ENCODE assay signal across 9 cellular contexts in the genomic region with DNA sequence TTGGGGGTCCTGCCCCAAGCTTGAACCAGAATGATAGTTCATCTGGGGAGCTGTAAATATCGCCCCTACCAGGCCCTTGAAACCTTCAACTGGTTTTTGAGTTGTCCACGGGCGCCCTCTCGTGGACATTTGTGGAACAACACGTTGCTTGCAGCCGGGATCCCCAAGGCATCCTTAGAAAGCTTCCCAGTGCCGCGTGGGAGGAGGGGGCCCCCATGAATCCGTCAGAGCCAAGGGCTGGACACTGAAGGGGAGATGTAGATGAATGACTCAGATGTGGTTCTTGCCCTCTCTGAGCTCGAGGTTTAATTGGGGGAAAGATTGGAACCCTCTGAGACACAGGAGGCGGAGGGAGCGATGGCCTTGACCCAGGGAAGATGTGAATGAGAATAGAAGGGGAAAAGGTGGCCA. TPM values are rescaled to one million over a fixed set of nuclear protein-coding genes. Genes with fewer than 3 reads are reported as not detected.
DNase-seq lines count a peak whose midpoint lies in the region; ATAC-seq and TF ChIP-seq lines count a peak whose summit lies in the region.
"Had no signal": no experiment of that assay in that cellular context is flagged by ENCODE, and none has a peak within 500 bp of the region (broad histone marks: within the 10 kb centered on the region; RNA-seq: fewer than 3 reads in every experiment).

No MANE protein-coding gene starts in this region.

- POLR2A ChIA-PET in activated B cell treated with CpG ODN at 0.5 μM for 24 hours (lab: Charles Lee): no interaction called here

- BruUV-seq in mammary epithelial cell (replicated peaks; lab: Mats Ljungman, UMichigan): no TSS peak

- peaks cover 3% of the 10 kb centered on the region for H3K27me3 Mint-ChIP-seq in activated B cell treated with CpG ODN at 0.5 μM for 24 hours

- no peak overlapping the region for H3K4me2 ChIP-seq in mammary epithelial cell (ENCODE audit: insufficient read depth, low read depth, low read length)
- H3K4me2 ChIP-seq: BLaER1 treated with 17β-estradiol and CSF1 and Interleukin-3, amounts not matched to agents 10 nM and 100 nM had no signal

- H3K27me3 ChIP-seq in mammary epithelial cell (ENCODE audit: insufficient read depth, low read length): no peaks in the 10 kb centered on the region
- H3K27me3 ChIP-seq: BLaER1 treated with 17β-estradiol and CSF1 and Interleukin-3, amounts not matched to agents 10 nM and 100 nM had no signal

- H3K4me1 Mint-ChIP-seq in activated B cell treated with CpG ODN at 0.5 μM for 24 hours: peaks cover 2% of the 10 kb centered on the region

- H3K9me3 Mint-ChIP-seq in activated B cell treated with CpG ODN at 0.5 μM for 24 hours: peaks cover 11% of the 10 kb centered on the region

- no peaks in the 10 kb centered on the region for H4K20me1 ChIP-seq in mammary epithelial cell (ENCODE audit: insufficient read depth, low read length)

- no peaks in the 10 kb centered on the region for H3K79me2 ChIP-seq in mammary epithelial cell (ENCODE audit: insufficient read depth, low read length)

- in situ Hi-C loops in mammary epithelial cell (cut with MboI; ENCODE audit: low sequenced_read_pairs in 2 of 2): loop anchor here (5.0 to 25.0 kb wide), 3 partner anchors 134 to 554 kb away; partner anchors contain the start of gene COL27A1 (in 1 of the 2)

- no peak overlapping the region for H3K4me3 ChIP-seq in mammary epithelial cell (replicated peaks in 1 of 3; ENCODE audit: insufficient read depth in 1 of 3, low read depth in 2 of 3, low read length in 3 of 3)
- H3K4me3 ChIP-seq: BLaER1 treated with 17β-estradiol and CSF1 and Interleukin-3, amounts not matched to agents 10 nM and 100 nM had no signal

- H3K36me3 ChIP-seq in mammary epithelial cell (ENCODE audit: insufficient read depth, low read length): peaks cover 12% of the 10 kb centered on the region

- ATAC-seq in activated B cell treated with CpG ODN at 0.5 μM for 24 hours (ENCODE audit: low read depth): peak; percentile 56
- no peak for ATAC-seq in GM19395 (IDR thresholded peaks at IDR 0.05; ENCODE audit: unreplicated experiment)

- WGBS in mammary epithelial cell (ENCODE audit: low coverage, missing lambda C conversion rate): 22% methylated on average over 10 of the region's 12 CpGs

- DNase-seq in DMS79 treated with DMSO at 0.1 percent for 48 hours (lab: John Stamatoyannopoulos, UW) (peak; percentile 22), DMS79 (lab: John Stamatoyannopoulos, UW) (no peak), NCI-H1092 (lab: John Stamatoyannopoulos, UW) (peak; percentile 52), activated B cell treated with CpG ODN at 0.5 μM for 24 hours (peak; percentile 67), mammary epithelial cell (peak; percentile 50), kidney glomerular epithelial cell (lab: John Stamatoyannopoulos, UW) (peak; percentile 35)
- peak; percentile 80 to 81 for DNase-seq in stimulated activated CD4-positive, alpha-beta T cell treated with anti-CD3 and anti-CD28 coated beads, Interleukin-2, amount 100 ng/mL, for 24 hours

- peaks cover 4% of the 10 kb centered on the region for H3K36me3 Mint-ChIP-seq in activated B cell treated with CpG ODN at 0.5 μM for 24 hours (ENCODE audit: low read depth)

- peaks cover 20% of the 10 kb centered on the region for H3K4me1 ChIP-seq in mammary epithelial cell (ENCODE audit: insufficient read depth, low read length)

- no peak overlapping the region for H3K9ac ChIP-seq in mammary epithelial cell (ENCODE audit: insufficient read depth, low read length)

- no peak overlapping the region for H3K4me3 Mint-ChIP-seq in activated B cell treated with CpG ODN at 0.5 μM for 24 hours

- intact Hi-C loops in activated B cell treated with CpG ODN at 0.5 μM for 24 hours (cut with micrococcal nuclease): loop anchor here (1.0 kb wide), 3 partner anchors 136 to 209 kb away; partner anchors contain the start of gene COL27A1
- intact Hi-C loops in mammary epithelial cell (cut with micrococcal nuclease): loop anchor here (1.0 to 10.0 kb wide), 4 partner anchors 136 to 486 kb away; partner anchors contain the start of gene COL27A1

- no peak overlapping the region for H3K27ac ChIP-seq in mammary epithelial cell (ENCODE audit: insufficient read depth, low read depth, low read length)

- dilution Hi-C loops in mammary epithelial cell (cut with HindIII; ENCODE audit: low sequenced_read_pairs): loop anchor here (5.0 kb wide), 1 partner anchor 184 kb away; no protein-coding TSS in a partner anchor

- H3K27ac Mint-ChIP-seq in activated B cell treated with CpG ODN at 0.5 μM for 24 hours: peak overlapping the region; percentile 43

- no peak overlapping the region for H2AFZ ChIP-seq in mammary epithelial cell (ENCODE audit: low read depth, low read length)

- TF ChIP-seq CTCF in activated B cell treated with CpG ODN at 0.5 μM for 24 hours (IDR thresholded peaks at IDR 0.05): peak; percentile 47
- peak; percentile 82 to 84 for TF ChIP-seq CTCF in mammary epithelial cell (conservative IDR thresholded peaks at IDR 0.05 in 1 of 2, IDR thresholded peaks at IDR 0.05 in 1 of 2; ENCODE audit: extremely low read depth in 1 of 2, insufficient read depth in 1 of 2, low read depth in 1 of 2, low read length in 2 of 2)

- CTCF ChIA-PET in activated B cell treated with CpG ODN at 0.5 μM for 24 hours (lab: Charles Lee) (interaction anchor here (0.7 to 3.3 kb wide), 7 partner anchors 8 to 262 kb away, joined by 3 to 22 read pairs (median 4); partner anchors contain the start of gene COL27A1), mammary epithelial cell (lab: Charles Lee; ENCODE audit: low non-redundant PET) (interaction anchor here (0.5 to 1.1 kb wide), 9 partner anchors 25 to 209 kb away, joined by 3 to 12 read pairs (median 3); no protein-coding TSS in a partner anchor)

- peaks cover 3% of the 10 kb centered on the region for H3K9me3 ChIP-seq in mammary epithelial cell (replicated peaks; ENCODE audit: insufficient read depth, low read length)

RNA-seq across cellular contexts. Expression of gene ORM1, which starts 31.8 kb away (rescaled TPM):
- total RNA-seq in activated B cell treated with CpG ODN at 0.5 μM for 24 hours (not detected in 2 replicates), mammary epithelial cell (not detected)
- polyA plus RNA-seq in mammary epithelial cell: not detected
- polyA minus RNA-seq in mammary epithelial cell: not detected

RNA-seq across cellular contexts. Expression of gene ORM2, which starts 38.6 kb away (rescaled TPM):
- not detected in 2 replicates for total RNA-seq in activated B cell treated with CpG ODN at 0.5 μM for 24 hours
- total RNA-seq in mammary epithelial cell: not detected
- polyA plus RNA-seq in mammary epithelial cell: not detected
- not detected for polyA minus RNA-seq in mammary epithelial cell
